ENCODE assay signal across 1 cellular context in the genomic region with DNA sequence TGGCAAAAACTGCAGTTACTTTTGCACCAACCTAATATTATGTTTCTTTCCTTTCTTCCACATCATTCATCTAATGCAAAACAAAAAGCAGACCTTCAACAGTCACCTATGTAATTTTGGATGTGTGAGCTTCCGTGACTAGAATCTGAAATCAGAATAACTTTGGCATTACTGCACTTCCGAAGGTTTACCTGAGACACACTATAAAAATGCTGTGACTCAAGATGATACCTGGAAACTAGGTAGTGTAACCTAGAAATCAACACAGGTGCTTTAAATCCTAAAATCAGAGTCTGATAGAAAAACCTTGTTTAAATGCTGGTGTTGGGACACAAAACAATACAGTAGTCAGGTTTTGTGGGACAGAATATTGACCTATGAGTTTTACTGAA.
TF ChIP-seq lines count a peak whose summit lies in the region.

No MANE protein-coding gene starts in this region.

TF ChIP-seq in K562, 482 proteins besides CTCF, POLR2A, EP300 and RAD21 (continued from another document):
- TF ChIP-seq FOXA1 (IDR thresholded peaks at IDR 0.05; ENCODE audit: borderline replicate concordance) (no peak), OTX1 (CRISPR knock-in tag; IDR thresholded peaks at IDR 0.05) (no peak), PCBP2 (IDR thresholded peaks at IDR 0.05; ENCODE audit: low read depth, low read length, poor library complexity, severe bottlenecking) (no peak), JUND (IDR thresholded peaks at IDR 0.05; ENCODE audit: borderline replicate concordance, low read depth, low read length) (no peak), JUND (tag; IDR thresholded peaks at IDR 0.05; ENCODE audit: borderline replicate concordance, low read depth, low read length) (no peak), ILF3 (IDR thresholded peaks at IDR 0.05; ENCODE audit: borderline replicate concordance) (no peak), RBM22 (IDR thresholded peaks at IDR 0.05; ENCODE audit: low read depth, low read length, poor library complexity, severe bottlenecking) (no peak), TCF7 (IDR thresholded peaks at IDR 0.05; ENCODE audit: borderline replicate concordance) (no peak), HNRNPLL (IDR thresholded peaks at IDR 0.05; ENCODE audit: low read depth, low read length, poor library complexity, severe bottlenecking) (no peak), RBM15 (IDR thresholded peaks at IDR 0.05; ENCODE audit: insufficient read depth, low read length) (no peak), CHD2 (IDR thresholded peaks at IDR 0.05; ENCODE audit: low read depth, low read length) (no peak), HDGF (IDR thresholded peaks at IDR 0.05) (no peak), TSC22D4 (tag; IDR thresholded peaks at IDR 0.05) (no peak), EHMT2 (IDR thresholded peaks at IDR 0.05) (no peak), SOX6 (IDR thresholded peaks at IDR 0.05) (no peak), SRSF1 (IDR thresholded peaks at IDR 0.05; ENCODE audit: low read depth, low read length) (no peak)
- TF ChIP-seq, protein P1, sequence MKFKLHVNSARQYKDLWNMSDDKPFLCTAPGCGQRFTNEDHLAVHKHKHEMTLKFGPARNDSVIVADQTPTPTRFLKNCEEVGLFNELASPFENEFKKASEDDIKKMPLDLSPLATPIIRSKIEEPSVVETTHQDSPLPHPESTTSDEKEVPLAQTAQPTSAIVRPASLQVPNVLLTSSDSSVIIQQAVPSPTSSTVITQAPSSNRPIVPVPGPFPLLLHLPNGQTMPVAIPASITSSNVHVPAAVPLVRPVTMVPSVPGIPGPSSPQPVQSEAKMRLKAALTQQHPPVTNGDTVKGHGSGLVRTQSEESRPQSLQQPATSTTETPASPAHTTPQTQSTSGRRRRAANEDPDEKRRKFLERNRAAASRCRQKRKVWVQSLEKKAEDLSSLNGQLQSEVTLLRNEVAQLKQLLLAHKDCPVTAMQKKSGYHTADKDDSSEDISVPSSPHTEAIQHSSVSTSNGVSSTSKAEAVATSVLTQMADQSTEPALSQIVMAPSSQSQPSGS (CRISPR knock-in tag; IDR thresholded peaks at IDR 0.05) = no peak
